ENCODE assay signal across 29 cellular contexts in the genomic region with DNA sequence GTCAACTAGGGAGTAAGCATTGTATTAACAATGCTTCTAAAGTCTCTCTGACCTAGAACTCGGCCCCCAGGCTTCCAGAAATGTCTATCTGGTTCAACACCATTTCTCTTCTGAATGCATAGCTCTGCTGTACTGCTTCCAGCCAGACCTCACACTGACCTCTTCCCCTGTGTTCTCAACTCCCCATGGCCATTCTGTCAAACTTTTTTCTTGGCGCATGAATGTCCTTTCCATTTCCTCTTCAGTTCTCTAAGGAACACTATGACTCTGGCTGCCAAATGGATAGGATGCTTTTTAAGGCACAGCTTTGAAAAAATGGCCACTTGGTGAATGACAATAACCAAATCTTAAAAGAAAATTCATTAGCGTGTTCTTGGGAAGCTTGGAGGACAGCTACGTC.
"Had no signal": no experiment of that assay in that cellular context is flagged by ENCODE, and none has a peak within 500 bp of the region (broad histone marks: within the 10 kb centered on the region; RNA-seq: fewer than 3 reads in every experiment).

No MANE protein-coding gene starts in this region.

- H3K4me3 Mint-ChIP-seq: natural killer cell; nephron; neural progenitor cell; stimulated activated memory B cell treated with anti-CD40 and anti-IgM and Interleukin-4, amounts not matched to agents 10 μg/mL and 1 μg/mL and 100 μg/mL, for 72 hours; stimulated activated naive CD8-positive, alpha-beta T cell treated with anti-CD3 and anti-CD28 coated beads, Interleukin-15, amount 100 ng/mL, for 72 hours; type B pancreatic cell had no signal

- H3K4me1 ChIP-seq: neural progenitor cell, parathyroid adenoma, psoas muscle, right lobe of liver, sigmoid colon, suprapubic skin, testis, tibial artery, transverse colon, upper lobe of right lung, uterus had no signal

- H2AFZ ChIP-seq: neural progenitor cell, parathyroid adenoma had no signal

- H3K36me3 Mint-ChIP-seq: natural killer cell; neural progenitor cell; stimulated activated memory B cell treated with anti-CD40 and anti-IgM and Interleukin-4, amounts not matched to agents 10 μg/mL and 1 μg/mL and 100 μg/mL, for 72 hours; type B pancreatic cell had no signal

- H3K79me2 ChIP-seq: parathyroid adenoma had no signal

- H3K9me3 Mint-ChIP-seq: nephron, neural progenitor cell, type B pancreatic cell had no signal

- H3K9ac ChIP-seq: neural progenitor cell, parathyroid adenoma had no signal

- H3K27ac ChIP-seq: neural progenitor cell, ovary, parathyroid adenoma, psoas muscle, right lobe of liver, sigmoid colon, suprapubic skin, testis, tibial artery, transverse colon, upper lobe of right lung, uterus had no signal

- H3K4me3 ChIP-seq: neural progenitor cell, ovary, psoas muscle, right lobe of liver, sigmoid colon, suprapubic skin, testis, tibial artery, transverse colon, upper lobe of right lung, uterus had no signal

- ATAC-seq: natural killer cell; psoas muscle; right lobe of liver; stimulated activated memory B cell treated with anti-CD40 and anti-IgM and Interleukin-4, amounts not matched to agents 10 μg/mL and 1 μg/mL and 100 μg/mL, for 72 hours; stimulated activated naive CD8-positive, alpha-beta T cell treated with anti-CD3 and anti-CD28 coated beads, Interleukin-15, amount 100 ng/mL, for 72 hours; stimulated activated naive CD8-positive, alpha-beta T cell treated with anti-CD3 and anti-CD28 coated beads, Interleukin-15, Interleukin-2, amounts not matched to agents 100 U/mL and 50 U/mL, for 24 hours; upper lobe of right lung had no signal

- H3K27me3 ChIP-seq: neural progenitor cell, ovary, right lobe of liver, sigmoid colon, suprapubic skin, testis, tibial artery, transverse colon, upper lobe of right lung, uterus had no signal

- H3K4me1 Mint-ChIP-seq: natural killer cell; nephron; neural progenitor cell; stimulated activated memory B cell treated with anti-CD40 and anti-IgM and Interleukin-4, amounts not matched to agents 10 μg/mL and 1 μg/mL and 100 μg/mL, for 72 hours; stimulated activated naive CD8-positive, alpha-beta T cell treated with anti-CD3 and anti-CD28 coated beads, Interleukin-15, amount 100 ng/mL, for 72 hours had no signal

- H3K27me3 Mint-ChIP-seq: progenitor cell of endocrine pancreas; stimulated activated memory B cell treated with anti-CD40 and anti-IgM and Interleukin-4, amounts not matched to agents 10 μg/mL and 1 μg/mL and 100 μg/mL, for 72 hours; stimulated activated naive CD8-positive, alpha-beta T cell treated with anti-CD3 and anti-CD28 coated beads, Interleukin-15, amount 100 ng/mL, for 72 hours; type B pancreatic cell had no signal

- H3K27ac Mint-ChIP-seq: natural killer cell; nephron; neural progenitor cell; progenitor cell of endocrine pancreas; stimulated activated memory B cell treated with anti-CD40 and anti-IgM and Interleukin-4, amounts not matched to agents 10 μg/mL and 1 μg/mL and 100 μg/mL, for 72 hours; stimulated activated naive CD8-positive, alpha-beta T cell treated with anti-CD3 and anti-CD28 coated beads, Interleukin-15, amount 100 ng/mL, for 72 hours; type B pancreatic cell had no signal

- H3K4me2 ChIP-seq: neural progenitor cell had no signal

- DNase-seq: natural killer cell; occipital lobe; ovary; posterior cingulate gyrus; psoas muscle; right cardiac atrium; right lobe of liver; sigmoid colon; small intestine; stimulated activated CD4-positive, alpha-beta T cell treated with anti-CD3 and anti-CD28 coated beads, Interleukin-15, amount 100 ng/mL, for 24 hours; stimulated activated CD4-positive, alpha-beta T cell treated with anti-CD3 and anti-CD28 coated beads, Interleukin-2, amount 100 ng/mL, for 24 hours; stimulated activated CD4-positive, alpha-beta T cell treated with anti-CD3 and anti-CD28 coated beads, Interleukin-2, amount 100 ng/mL, for 48 hours; stimulated activated CD4-positive, alpha-beta T cell treated with anti-CD3 and anti-CD28 coated beads, Interleukin-4, amount 100 ng/mL, for 24 hours; stimulated activated naive CD4-positive, alpha-beta T cell; stimulated activated naive CD8-positive, alpha-beta T cell treated with anti-CD3 and anti-CD28 coated beads, Interleukin-15, amount 100 ng/mL, for 72 hours; stimulated activated naive CD8-positive, alpha-beta T cell treated with anti-CD3 and anti-CD28 coated beads, Interleukin-15, Interleukin-2, amounts not matched to agents 100 U/mL and 50 U/mL, for 24 hours; substantia nigra; testis; tibial artery; transverse colon; upper lobe of right lung; uterus had no signal

- H3K36me3 ChIP-seq: neural progenitor cell, ovary, right lobe of liver, sigmoid colon, suprapubic skin, tibial artery, transverse colon, upper lobe of right lung, uterus had no signal
